In the genomic region with DNA sequence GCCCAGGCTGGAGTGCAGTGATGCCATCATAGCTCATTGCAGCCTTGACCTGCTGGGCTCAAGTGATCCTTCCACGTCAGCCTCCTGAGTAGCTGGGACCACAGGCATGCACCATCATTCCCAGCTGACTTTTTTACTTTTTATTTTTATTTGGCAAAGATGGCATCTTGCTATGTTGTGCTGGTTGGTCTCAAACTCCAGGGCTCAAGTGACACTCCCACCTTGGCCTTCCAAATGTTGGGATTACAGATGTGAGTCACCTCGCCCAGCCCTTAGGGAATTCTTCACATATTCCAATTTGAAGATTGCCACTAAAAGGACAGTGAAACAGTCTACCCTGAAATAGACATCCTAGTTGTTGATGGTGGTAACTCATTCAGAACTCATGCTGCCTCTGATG, we compare ENCODE assay signal across 19 cellular contexts. TPM values are rescaled to one million over a fixed set of nuclear protein-coding genes. Genes with fewer than 3 reads are reported as not detected.
DNase-seq lines count a peak whose midpoint lies in the region; ATAC-seq, FAIRE-seq and TF ChIP-seq lines count a peak whose summit lies in the region.
"Had no signal": no experiment of that assay in that cellular context is flagged by ENCODE, and none has a peak within 500 bp of the region (broad histone marks: within the 10 kb centered on the region; RNA-seq: fewer than 3 reads in every experiment).

No MANE protein-coding gene starts in this region.

- H2AFZ ChIP-seq in H9 (ENCODE audit: low read length) = no peak overlapping the region

- DNase-seq in H9 (no peak), LHCN-M2 (ENCODE audit: low read depth) (peak; percentile 50), choroid plexus epithelial cell (ENCODE audit: low read depth) (peak; percentile 11), urothelium cell line (ENCODE audit: low spot score) (no peak), BE2C (no peak), immature natural killer cell (no peak), omental fat pad (ENCODE audit: low spot score) (no peak)
- DNase-seq: COR-L47, DMS 273 treated with DMSO at 0.1 percent for 48 hours, NCI-H1694 treated with DMSO at 0.1 percent for 48 hours, NCI-H510A treated with DMSO at 0.1 percent for 48 hours, NCI-H82, OCI-M1, RPMI8226, SHP77 treated with DMSO at 0.1 percent for 48 hours, SK-N-SH had no signal

- no peak overlapping the region for H3K23ac ChIP-seq in H9 (ENCODE audit: insufficient read length, low read depth, low read length)

- H3K9ac ChIP-seq in H9 (ENCODE audit: extremely low read depth, insufficient read length, low read length) = no peak overlapping the region
- H3K9ac ChIP-seq: SK-N-SH had no signal

- H3K4me1 Mint-ChIP-seq in H9 (peaks cover 0 to 5% of the 10 kb centered on the region in 2 experiments; a peak in 1 of 4 replicates), immature natural killer cell (no peaks in the 10 kb centered on the region)

- H3K23me2 ChIP-seq in H9 (ENCODE audit: insufficient read length, low read depth, low read length, poor library complexity, severe bottlenecking) = no peaks in the 10 kb centered on the region

- no peak for ATAC-seq in omental fat pad (ENCODE audit: low FRiP score)
- ATAC-seq: GM12878 had no signal

- no peaks in the 10 kb centered on the region for H3K27me3 ChIP-seq in H9 (ENCODE audit: insufficient read depth, low read length)
- no peaks in the 10 kb centered on the region for H3K27me3 ChIP-seq in BE2C

- no peaks in the 10 kb centered on the region for H3K36me3 ChIP-seq in BE2C

- no CpG with 5 or more reads among the region's 2 CpGs for WGBS in H9 (ENCODE audit: extremely low coverage, insufficient read length, low lambda C conversion rate)

- H3K27ac ChIP-seq in H9 (ENCODE audit: insufficient read length, low read depth, low read length) = no peak overlapping the region
- H3K27ac ChIP-seq: HL-60 had no signal

- TF ChIP-seq CTCF in H9 (conservative IDR thresholded peaks at IDR 0.05) (no peak), choroid plexus epithelial cell (conservative IDR thresholded peaks at IDR 0.05; ENCODE audit: low read depth, low read length) (no peak), BE2C (IDR thresholded peaks at IDR 0.05; ENCODE audit: low read depth, low read length) (no peak), omental fat pad (IDR thresholded peaks at IDR 0.05) (no peak)

- H3K4me3 Mint-ChIP-seq in H9 = no peak overlapping the region
- H3K4me3 Mint-ChIP-seq in immature natural killer cell = no peak overlapping the region

- H2BK12ac ChIP-seq in H9 (ENCODE audit: insufficient read length, low read depth, low read length) = no peak overlapping the region

- H3K27ac Mint-ChIP-seq in H9 = no peak overlapping the region
- no peak overlapping the region for H3K27ac Mint-ChIP-seq in immature natural killer cell

- no peak overlapping the region for H3T11ph ChIP-seq in H9 (ENCODE audit: low read length)

- H3K4me2 ChIP-seq in H9 (ENCODE audit: insufficient read depth, insufficient read length, low read length) = no peak overlapping the region
- H3K4me2 ChIP-seq: SK-N-SH had no signal

- no peak overlapping the region for H2AK5ac ChIP-seq in H9 (ENCODE audit: insufficient read length, low read length)

- no peak overlapping the region for H3K56ac ChIP-seq in H9 (ENCODE audit: insufficient read length, low read depth, low read length)

- H3K4me3 ChIP-seq in choroid plexus epithelial cell (ENCODE audit: low read depth, low read length) (no peak overlapping the region), BE2C (ENCODE audit: low read depth, low read length) (no peak overlapping the region)
- H3K4me3 ChIP-seq: GM12878 had no signal

- no peak overlapping the region for H3K18ac ChIP-seq in H9 (ENCODE audit: insufficient read length, low read depth, low read length)

- peak overlapping the region; percentile 20 for H4K5ac ChIP-seq in H9 (ENCODE audit: insufficient read length, low read depth, low read length)

- H3K27me3 Mint-ChIP-seq in H9 (ENCODE audit: low read depth) (no peaks in the 10 kb centered on the region), immature natural killer cell (ENCODE audit: low read depth in 3 of 3) (peaks cover 0 to 10% (median 2%) of the 10 kb centered on the region in 3 donors)

- no peaks in the 10 kb centered on the region for H3K79me1 ChIP-seq in H9 (ENCODE audit: insufficient read depth, low read depth, low read length, poor library complexity, severe bottlenecking)

- FAIRE-seq in urothelium cell line (lab: Jason Lieb, UNC) = peak; percentile 63
- FAIRE-seq: GM12878, H1 had no signal

- H3K9me3 ChIP-seq in H9 (ENCODE audit: control insufficient read depth, low read depth, low read length) = no peaks in the 10 kb centered on the region
- no peaks in the 10 kb centered on the region for H3K9me3 ChIP-seq in BE2C
- H3K9me3 ChIP-seq: SK-N-SH had no signal

- H4K20me1 ChIP-seq in H9 (ENCODE audit: control insufficient read depth, insufficient read depth, insufficient read length) = no peaks in the 10 kb centered on the region

- no peak overlapping the region for H2BK5ac ChIP-seq in H9 (ENCODE audit: insufficient read length, low read length)

- H3K9me3 Mint-ChIP-seq in H9 (no peaks in the 10 kb centered on the region), immature natural killer cell (no peaks in the 10 kb centered on the region)

- H3K4me1 ChIP-seq in H9 (ENCODE audit: insufficient read depth, low read length) (no peaks in the 10 kb centered on the region; the same call in 1 of the 2 replicates), BE2C (no peaks in the 10 kb centered on the region; the same call in none of the 2 replicates)

- no peak overlapping the region for H4K8ac ChIP-seq in H9 (replicated peaks; ENCODE audit: insufficient read length, low read depth, low read length)

- no peak overlapping the region for H3K4ac ChIP-seq in H9 (ENCODE audit: low read depth, low read length)

- H3K79me2 ChIP-seq in H9 (ENCODE audit: insufficient read depth, low read length) = no peaks in the 10 kb centered on the region

- H2BK120ac ChIP-seq in H9 (ENCODE audit: low read depth, low read length, poor library complexity, severe bottlenecking) = no peak overlapping the region

- no peak overlapping the region for H2BK15ac ChIP-seq in H9 (ENCODE audit: low read depth, low read length)

- H3K36me3 Mint-ChIP-seq in H9 (ENCODE audit: insufficient read depth in 1 of 3, low read depth in 3 of 3) = no peaks in the 10 kb centered on the region; a peak in 1 of 7 replicates
- H3K36me3 Mint-ChIP-seq in immature natural killer cell = no peaks in the 10 kb centered on the region

- H4K91ac ChIP-seq in H9 (ENCODE audit: insufficient read length, low read depth, low read length) = no peak overlapping the region

- H3K14ac ChIP-seq in H9 (ENCODE audit: insufficient read depth, low read length) = no peak overlapping the region

- H2BK20ac ChIP-seq in H9 (ENCODE audit: low read depth, low read length, poor library complexity, severe bottlenecking) = no peak overlapping the region

RNA-seq across cellular contexts. Expression of a gene that starts 27.7 kb away (rescaled TPM):
- total RNA-seq in H9 (2021) (2.7 and 5.4 TPM in 2 replicates), LHCN-M2 (2014; rRNA removed) (23.3 and 29.0 TPM in 2 replicates), omental fat pad (1 to 10 TPM; 1.1 to 3.6 (median 2.6) TPM)
- 110 TPM for polyA plus RNA-seq in LHCN-M2 (2012)
- 10.5 TPM for polyA plus RNA-seq in BE2C (2012; ENCODE audit: insufficient read depth, insufficient read length, low read depth)
- polyA plus RNA-seq in immature natural killer cell = under 1 TPM in 1 of 3 donors, not detected in 2; 0.28 TPM

RNA-seq across cellular contexts. Expression of a gene that starts 28.1 kb away (rescaled TPM):
- 40.1 and 43.2 TPM in 2 replicates for total RNA-seq in H9 (2021)
- 42.6 and 52.2 TPM in 2 replicates for total RNA-seq in LHCN-M2 (2014; rRNA removed)
- 40.0 TPM for polyA plus RNA-seq in LHCN-M2 (2012)
- polyA plus RNA-seq in BE2C (2012; ENCODE audit: insufficient read depth, insufficient read length, low read depth) = 66.6 TPM
- 10 to 100 TPM; 60.8 to 83.4 (median 65.0) TPM for polyA plus RNA-seq in immature natural killer cell
- 10 to 100 TPM; 22.2 to 36.1 (median 32.6) TPM for total RNA-seq in omental fat pad

Comparison
In these comparisons a context has a peak if more than half of its experiments do, and no peak if none do; other contexts are left out.
1. DNase-seq: peak in LHCN-M2 (single experiment) and choroid plexus epithelial cell (single experiment); none in H9 (single experiment), urothelium cell line (single experiment), BE2C (single experiment), immature natural killer cell (0 of 3) and omental fat pad (single experiment).